20 cellular contexts compared by ENCODE assay signal in genomic region chr1:14254184-14254583, GRCh38.
DNase-seq lines count a peak whose midpoint lies in the region; ATAC-seq and TF ChIP-seq lines count a peak whose summit lies in the region.
"Had no signal": no experiment of that assay in that cellular context is flagged by ENCODE, and none has a peak within 500 bp of the region (broad histone marks: within the 10 kb centered on the region; RNA-seq: fewer than 3 reads in every experiment).

No MANE protein-coding gene starts in this region.

- H3K27ac ChIP-seq in rectal smooth muscle tissue (ENCODE audit: low read depth, low read length) (no peak overlapping the region), esophagus squamous epithelium (peak overlapping the region in 1 of 4 donors; percentile 1)
- H3K27ac ChIP-seq: prostate gland, upper lobe of left lung had no signal

- intact Hi-C loops in esophagus squamous epithelium (cut with DNase I) = no loop called here

- H3K9ac ChIP-seq in rectal smooth muscle tissue (ENCODE audit: low read length) = no peak overlapping the region

- DNase-seq in GM06990 (ENCODE audit: extremely low read depth, insufficient read length) (peak; percentile 3), choroid plexus epithelial cell (ENCODE audit: low read depth) (peak; percentile 18), esophagus squamous epithelium (lab: John Stamatoyannopoulos, UW) (no peak), NCI-H1105 treated with DMSO at 0.1 percent for 48 hours (lab: John Stamatoyannopoulos, UW) (no peak)
- DNase-seq: activated CD4-positive, alpha-beta T cell treated with anti-CD3 and anti-CD28 coated beads for 4 hours; activated naive CD8-positive, alpha-beta T cell treated with anti-CD3 and anti-CD28 coated beads for 36 hours; Kasumi-1; mucosa of descending colon; NCI-H1436 treated with DMSO at 0.1 percent for 48 hours; NCI-H345; NCI-H82; SHP77 treated with DMSO at 0.1 percent for 48 hours; stimulated activated CD4-positive, alpha-beta T cell treated with anti-CD3 and anti-CD28 coated beads, Interleukin-2, amount 100 ng/mL, for 48 hours; upper lobe of left lung had no signal

- WGBS in esophagus squamous epithelium, 2 donors = 72 to 81% methylated on average over 3 of the region's 4 CpGs

- H3K9me3 ChIP-seq in esophagus squamous epithelium = no peaks in the 10 kb centered on the region
- H3K9me3 ChIP-seq: mucosa of descending colon, prostate gland, upper lobe of left lung had no signal

- H3K36me3 ChIP-seq in GM06990 (ENCODE audit: control insufficient read depth, insufficient read depth, low read length) (no peaks in the 10 kb centered on the region), rectal smooth muscle tissue (ENCODE audit: control insufficient read depth, insufficient read depth, low read length) (no peaks in the 10 kb centered on the region), esophagus squamous epithelium (no peaks in the 10 kb centered on the region)
- H3K36me3 ChIP-seq: prostate gland, upper lobe of left lung had no signal

- H3K27me3 ChIP-seq in GM06990 (replicated peaks; ENCODE audit: control insufficient read depth, insufficient read depth, low read length) = peaks cover under 1% of the 10 kb centered on the region; the same call in 1 of the 2 replicates
- H3K27me3 ChIP-seq in rectal smooth muscle tissue (ENCODE audit: control insufficient read depth, insufficient read depth, low read length) = no peaks in the 10 kb centered on the region
- H3K27me3 ChIP-seq in esophagus squamous epithelium = no peaks in the 10 kb centered on the region
- H3K27me3 ChIP-seq: upper lobe of left lung had no signal

- peak; percentile 67 for ATAC-seq in HG03342 (IDR thresholded peaks at IDR 0.05; ENCODE audit: unreplicated experiment)
- ATAC-seq in GM19463 (IDR thresholded peaks at IDR 0.05; ENCODE audit: unreplicated experiment) = no peak
- no peak for ATAC-seq in GM21576 (IDR thresholded peaks at IDR 0.05; ENCODE audit: unreplicated experiment)
- ATAC-seq: mucosa of descending colon had no signal

- H3K4me3 ChIP-seq in GM06990 (replicated peaks; ENCODE audit: low read depth, low read length) (no peak overlapping the region), choroid plexus epithelial cell (ENCODE audit: low read depth, low read length) (no peak overlapping the region), rectal smooth muscle tissue (ENCODE audit: low read length) (peak overlapping the region; percentile 27), esophagus squamous epithelium (no peak overlapping the region)
- H3K4me3 ChIP-seq: mucosa of descending colon, prostate gland, smooth muscle cell, upper lobe of left lung had no signal

- TF ChIP-seq CTCF in GM06990 (IDR thresholded peaks at IDR 0.05; ENCODE audit: insufficient read depth, low read length, poor library complexity, severe bottlenecking) = no peak
- TF ChIP-seq CTCF in choroid plexus epithelial cell (conservative IDR thresholded peaks at IDR 0.05; ENCODE audit: low read depth, low read length) = no peak
- no peak for TF ChIP-seq CTCF in esophagus squamous epithelium (IDR thresholded peaks at IDR 0.05)

- TF ChIP-seq POLR2A in esophagus squamous epithelium (IDR thresholded peaks at IDR 0.05) = no peak

- H3K4me1 ChIP-seq in rectal smooth muscle tissue (ENCODE audit: control insufficient read depth, insufficient read depth, low read length) (no peaks in the 10 kb centered on the region), esophagus squamous epithelium (peaks cover 0 to 9% (median 0%) of the 10 kb centered on the region in 3 donors)
- H3K4me1 ChIP-seq: prostate gland had no signal

Comparison
In these comparisons a context has a peak if more than half of its experiments do, and no peak if none do; other contexts are left out.
1. DNase-seq: peak in GM06990 (single experiment) and choroid plexus epithelial cell (single experiment); none in esophagus squamous epithelium (single experiment) and NCI-H1105 treated with DMSO at 0.1 percent for 48 hours (single experiment).